8 cellular contexts compared by ENCODE assay signal in genomic region chr3:44338010-44338827, GRCh38. TPM values are rescaled to one million over a fixed set of nuclear protein-coding genes. Genes with fewer than 3 reads are reported as not detected.
DNase-seq lines count a peak whose midpoint lies in the region; ATAC-seq and TF ChIP-seq lines count a peak whose summit lies in the region.

Gene TCAIM, plus strand, starts transcription at chr3:44338766. Its CDS starts 16,017 bp downstream, at chr3:44354783.

- no peaks in the 10 kb centered on the region for H3K36me3 Mint-ChIP-seq in activated naive CD4-positive, alpha-beta T cell treated with anti-CD3 and anti-CD28 coated beads, Interleukin-2, amount 50 U/mL, for 24 hours

- H3K4me1 Mint-ChIP-seq in activated naive CD4-positive, alpha-beta T cell treated with anti-CD3 and anti-CD28 coated beads, Interleukin-2, amount 50 U/mL, for 24 hours = peaks cover 26% of the 10 kb centered on the region

- WGBS in SK-N-SH (ENCODE audit: low lambda C conversion rate) = 1% methylated on average over 45 of the region's 77 CpGs
- WGBS in testis, 2 donors = 0 to 2% methylated on average over 13 to 69 of the region's 77 CpGs

- TF ChIP-seq CTCF in GM06990 (IDR thresholded peaks at IDR 0.05; ENCODE audit: insufficient read depth, low read length, poor library complexity, severe bottlenecking) = no peak
- no peak for TF ChIP-seq CTCF in SK-N-SH (IDR thresholded peaks at IDR 0.05)
- TF ChIP-seq CTCF in omental fat pad (IDR thresholded peaks at IDR 0.05) = no peak
- no peak for TF ChIP-seq CTCF in testis (IDR thresholded peaks at IDR 0.05)

- H3K36me3 ChIP-seq in GM06990 (ENCODE audit: control insufficient read depth, insufficient read depth, low read length) (no peaks in the 10 kb centered on the region), SK-N-SH (replicated peaks in 1 of 2; ENCODE audit: control insufficient read depth in 1 of 2, insufficient read depth in 2 of 2, low read length in 1 of 2) (no peaks in the 10 kb centered on the region), testis (ENCODE audit: low read depth, missing control alignments) (no peaks in the 10 kb centered on the region)

- H3K4me1 ChIP-seq in SK-N-SH (ENCODE audit: control insufficient read depth in 1 of 2, insufficient read depth in 2 of 2, low read depth in 1 of 2, low read length in 1 of 2) = peaks cover 5 to 22% of the 10 kb centered on the region in 2 experiments; a peak in 3 of 4 replicates
- peaks cover 9% of the 10 kb centered on the region for H3K4me1 ChIP-seq in testis

- H3K9ac ChIP-seq in SK-N-SH = peak within 1 kb of the TSS; percentile 76

- peaks cover 4% of the 10 kb centered on the region for H3K27me3 Mint-ChIP-seq in activated naive CD4-positive, alpha-beta T cell treated with anti-CD3 and anti-CD28 coated beads, Interleukin-2, amount 50 U/mL, for 24 hours

- DNase-seq in GM06990 (ENCODE audit: extremely low read depth, insufficient read length) (peak; percentile 98), NCI-H1048 (lab: John Stamatoyannopoulos, UW) (peak; percentile 91), SK-N-SH (peak; percentile 97), glomerular endothelial cell (ENCODE audit: extremely low read depth, low read depth, low spot score) (peak; percentile 74), omental fat pad (ENCODE audit: low spot score) (peak; percentile 87), testis (peak; percentile 97)

- H3K9me3 Mint-ChIP-seq in activated naive CD4-positive, alpha-beta T cell treated with anti-CD3 and anti-CD28 coated beads, Interleukin-2, amount 50 U/mL, for 24 hours = no peaks in the 10 kb centered on the region

- peak within 1 kb of the TSS; percentile 91 for H3K4me2 ChIP-seq in SK-N-SH

- peak within 1 kb of the TSS; percentile 73 for H3K4me3 ChIP-seq in GM06990 (replicated peaks; ENCODE audit: low read depth, low read length)
- peak within 1 kb of the TSS; percentile 83 to 85 for H3K4me3 ChIP-seq in SK-N-SH (ENCODE audit: low read depth in 2 of 2, low read length in 1 of 2)
- H3K4me3 ChIP-seq in testis = peak within 1 kb of the TSS; percentile 76

- peak; percentile 90 for ATAC-seq in HG02571 (IDR thresholded peaks at IDR 0.05; ENCODE audit: unreplicated experiment)
- peak; percentile 99 for ATAC-seq in omental fat pad (ENCODE audit: low FRiP score)

- CTCF ChIA-PET in SK-N-SH (lab: Yijun Ruan, JAX) = interaction anchor here (0.9 to 1.7 kb wide), 4 partner anchors 14 to 129 kb away, joined by 3 to 4 read pairs (median 4); no protein-coding TSS in a partner anchor

- intact Hi-C loops in testis (cut with DNase I; ENCODE audit: low total_unique reads) = no loop called here

- TF ChIP-seq EP300 in SK-N-SH (IDR thresholded peaks at IDR 0.05; ENCODE audit: borderline replicate concordance in 1 of 2, low read depth in 1 of 2, low read length in 1 of 2) = peak in 1 of 2 experiments; percentile 61; a peak in 1 of 4 replicates

- no peaks in the 10 kb centered on the region for H4K20me1 ChIP-seq in SK-N-SH (ENCODE audit: insufficient read depth)

- H3K27ac ChIP-seq in SK-N-SH (ENCODE audit: low read depth in 2 of 2, low read length in 1 of 2) (peak within 1 kb of the TSS; percentile 72 to 98), testis (peak within 1 kb of the TSS; percentile 94 to 96)

- POLR2A ChIA-PET in SK-N-SH (lab: Yijun Ruan, JAX) = interaction anchor here (0.6 to 2.5 kb wide), 21 partner anchors 9 to 564 kb away, joined by 3 to 14 read pairs (median 5); partner anchors contain the start of genes ZKSCAN7, ZNF35, ZNF445 and ZNF501

- H2AFZ ChIP-seq in SK-N-SH (ENCODE audit: low read depth) = peak within 1 kb of the TSS; percentile 94

- no peaks in the 10 kb centered on the region for H3F3A ChIP-seq in SK-N-SH (replicated peaks; ENCODE audit: insufficient read depth)

- H3K27ac Mint-ChIP-seq in activated naive CD4-positive, alpha-beta T cell treated with anti-CD3 and anti-CD28 coated beads, Interleukin-2, amount 50 U/mL, for 24 hours = peak within 1 kb of the TSS; percentile 98

- no peaks in the 10 kb centered on the region for H3K27me3 ChIP-seq in GM06990 (replicated peaks; ENCODE audit: control insufficient read depth, insufficient read depth, low read length)
- H3K27me3 ChIP-seq in SK-N-SH (ENCODE audit: insufficient read depth) = no peaks in the 10 kb centered on the region
- no peaks in the 10 kb centered on the region for H3K27me3 ChIP-seq in testis

- TF ChIP-seq POLR2A in testis (IDR thresholded peaks at IDR 0.05) = no peak

- no peaks in the 10 kb centered on the region for H3K9me2 ChIP-seq in SK-N-SH

- H3K79me2 ChIP-seq in SK-N-SH (ENCODE audit: insufficient read depth) = peaks cover 18% of the 10 kb centered on the region

- peak; percentile 27; the same call in 1 of the 2 replicates for TF ChIP-seq RAD21 in SK-N-SH (IDR thresholded peaks at IDR 0.05; ENCODE audit: low read length)

- peak within 1 kb of the TSS; percentile 99 for H3K4me3 Mint-ChIP-seq in activated naive CD4-positive, alpha-beta T cell treated with anti-CD3 and anti-CD28 coated beads, Interleukin-2, amount 50 U/mL, for 24 hours

- H3K9me3 ChIP-seq in SK-N-SH (no peaks in the 10 kb centered on the region), testis (no peaks in the 10 kb centered on the region)

TF ChIP-seq in SK-N-SH, 30 proteins besides CTCF, POLR2A, EP300 and RAD21:
- TF ChIP-seq TAF1 (IDR thresholded peaks at IDR 0.05; ENCODE audit: borderline replicate concordance, low read depth, low read length) (peak; percentile 77; the same call in 1 of the 2 replicates), RFX5 (IDR thresholded peaks at IDR 0.05; ENCODE audit: low read length) (peak; percentile 92), MXI1 (IDR thresholded peaks at IDR 0.05; ENCODE audit: low read depth, low read length) (peak; percentile 77), NFIC (IDR thresholded peaks at IDR 0.05; ENCODE audit: borderline replicate concordance) (no peak; the same call in 1 of the 2 replicates), NRF1 (IDR thresholded peaks at IDR 0.05; ENCODE audit: low read depth, low read length) (peak; percentile 85), MAX (IDR thresholded peaks at IDR 0.05; ENCODE audit: low read depth) (peak; percentile 68), SIN3A (IDR thresholded peaks at IDR 0.05; ENCODE audit: borderline replicate concordance, low read depth, low read length) (0 out of 2 replicates have a peak, but pooled peaks have one; percentile 62), PBX3 (IDR thresholded peaks at IDR 0.05) (peak; percentile 9; the same call in 1 of the 2 replicates), FOSL2 (IDR thresholded peaks at IDR 0.05; ENCODE audit: borderline replicate concordance, low read depth) (no peak), ZBTB33 (IDR thresholded peaks at IDR 0.05; ENCODE audit: borderline replicate concordance, low read depth) (peak; percentile 23; the same call in 1 of the 2 replicates), POLR2AphosphoS5 (IDR thresholded peaks at IDR 0.05; ENCODE audit: low read depth, low read length) (peak; percentile 93), FOXJ3 (CRISPR knock-in tag; IDR thresholded peaks at IDR 0.05) (0 out of 2 replicates have a peak, but pooled peaks have one; percentile 12), GATA2 (CRISPR knock-in tag; IDR thresholded peaks at IDR 0.05) (no peak), RCOR1 (IDR thresholded peaks at IDR 0.05; ENCODE audit: low read length) (0 out of 2 replicates have a peak, but pooled peaks have one; percentile 3), USF1 (IDR thresholded peaks at IDR 0.05; ENCODE audit: borderline replicate concordance, low read depth) (no peak; the same call in none of the 2 replicates)

RNA-seq across cellular contexts. Expression of gene TCAIM, which starts in this region (rescaled TPM):
- polyA plus RNA-seq in SK-N-SH (2012; rRNA removed) = 8.4 and 12.4 TPM in 2 replicates
- polyA plus RNA-seq in SK-N-SH (2012; cell fraction: cytosol; rRNA removed) = 15.4 and 16.5 TPM in 2 replicates
- 3.6 and 8.0 TPM in 2 replicates for polyA plus RNA-seq in SK-N-SH (2012; cell fraction: nucleus; rRNA removed)
- total RNA-seq in glomerular endothelial cell = 25.8 and 41.0 TPM in 2 replicates
- 10 to 100 TPM; 16.2 to 28.7 (median 22.1) TPM for total RNA-seq in omental fat pad
- total RNA-seq in testis = 10 to 100 TPM; 28.3 to 33.5 TPM
- polyA plus RNA-seq in testis (ENCODE audit: insufficient read depth, low read depth, low replicate concordance) = 12.3 TPM

Comparison
In these comparisons a context has a peak if more than half of its experiments do, and no peak if none do; other contexts are left out.
1. Peak in every context shown above with its lines: DNase-seq, ATAC-seq, H3K4me3 ChIP-seq and H3K27ac ChIP-seq.